ENCODE assay signal across 8 cellular contexts in the genomic region with DNA sequence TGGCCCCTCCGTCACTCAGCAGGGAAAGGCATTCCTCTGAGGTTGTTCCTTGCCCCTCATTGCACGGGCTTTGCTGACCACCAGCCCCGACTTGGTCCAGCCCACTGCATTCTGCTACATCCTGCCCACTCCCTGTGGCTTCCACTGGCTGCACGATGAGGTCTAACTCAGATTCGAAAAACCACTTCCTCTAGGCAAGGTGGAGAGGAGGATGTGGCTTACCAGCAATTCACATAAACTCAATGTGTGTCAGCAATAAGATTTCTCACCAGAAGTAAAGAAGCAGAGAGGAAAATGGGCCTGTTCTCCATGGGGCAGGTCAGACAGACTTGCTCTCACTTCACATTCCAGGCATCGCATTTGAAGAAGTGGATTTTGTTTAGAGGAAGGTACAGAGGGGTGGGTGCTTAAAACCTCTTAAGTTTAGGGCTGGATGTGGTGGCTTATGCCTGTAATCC. TPM values are rescaled to one million over a fixed set of nuclear protein-coding genes. Genes with fewer than 3 reads are reported as not detected.
DNase-seq lines count a peak whose midpoint lies in the region; ATAC-seq and TF ChIP-seq lines count a peak whose summit lies in the region.

No MANE protein-coding gene starts in this region.

- no peaks in the 10 kb centered on the region for H3K9me2 ChIP-seq in hepatocyte (replicated peaks; ENCODE audit: insufficient read depth)

- no peaks in the 10 kb centered on the region for H3K27me3 ChIP-seq in hepatocyte

- POLR2A ChIA-PET in RWPE1 (lab: Yijun Ruan, JAX; ENCODE audit: low non-redundant PET), result no interaction called here

- no peak overlapping the region for H3K4me3 ChIP-seq in hepatocyte

- H3K36me3 ChIP-seq in hepatocyte (replicated peaks; ENCODE audit: insufficient read depth, low read depth), result no peaks in the 10 kb centered on the region

- peak overlapping the region; percentile 68 for H3K4me3 Mint-ChIP-seq in central memory CD8-positive, alpha-beta T cell

- H3K4me1 ChIP-seq in hepatocyte (ENCODE audit: insufficient read depth), result no peaks in the 10 kb centered on the region

- H4K20me1 ChIP-seq in hepatocyte (ENCODE audit: insufficient read depth, poor library complexity, severe bottlenecking), result no peaks in the 10 kb centered on the region

- ATAC-seq in GM19025 (IDR thresholded peaks at IDR 0.05; ENCODE audit: low read depth, unreplicated experiment) (peak; percentile 43), HG03097 (IDR thresholded peaks at IDR 0.05; ENCODE audit: low FRiP score, unreplicated experiment) (peak; percentile 45)
- peak; percentile 61 for ATAC-seq in central memory CD8-positive, alpha-beta T cell (replicated peaks; ENCODE audit: extremely low read depth, poor library complexity, severe bottlenecking)

- CTCF ChIA-PET in RWPE1 (lab: Yijun Ruan, JAX), result interaction anchor here (0.6 kb wide), 1 partner anchor 57 kb away, joined by 3 read pairs; no protein-coding TSS in a partner anchor

- 92% methylated on average over 6 of the region's 6 CpGs for WGBS in hepatocyte (ENCODE audit: low lambda C conversion rate, missing lambda C conversion rate)

- no peaks in the 10 kb centered on the region for H3K9me3 Mint-ChIP-seq in central memory CD8-positive, alpha-beta T cell

- no peaks in the 10 kb centered on the region for H3K79me2 ChIP-seq in hepatocyte

- peaks cover 29% of the 10 kb centered on the region for H3K36me3 Mint-ChIP-seq in central memory CD8-positive, alpha-beta T cell (ENCODE audit: insufficient read depth)

- H3K27ac Mint-ChIP-seq in central memory CD8-positive, alpha-beta T cell (ENCODE audit: low read depth), result peak overlapping the region; percentile 98

- no peaks in the 10 kb centered on the region for H3K27me3 Mint-ChIP-seq in central memory CD8-positive, alpha-beta T cell

- DNase-seq in A172 (ENCODE audit: low spot score) (peak; percentile 78), SW480 (ENCODE audit: low spot score) (peak; percentile 58), RWPE1 (ENCODE audit: low spot score) (no peak), NCI-H1930 (lab: John Stamatoyannopoulos, UW) (no peak), hepatocyte (ENCODE audit: low spot score) (no peak)
- DNase-seq in central memory CD8-positive, alpha-beta T cell (ENCODE audit: low spot score in 2 of 2), result peak in 1 of 2 donors; percentile 75

- no peaks in the 10 kb centered on the region for H3K9me3 ChIP-seq in hepatocyte (ENCODE audit: low read depth)

- H3K4me1 Mint-ChIP-seq in central memory CD8-positive, alpha-beta T cell, result peaks cover 80% of the 10 kb centered on the region

- no peak overlapping the region for H3K4me2 ChIP-seq in hepatocyte

- TF ChIP-seq CTCF in RWPE1 (conservative IDR thresholded peaks at IDR 0.05; ENCODE audit: low read depth), result no peak
- no peak for TF ChIP-seq CTCF in hepatocyte (IDR thresholded peaks at IDR 0.05; ENCODE audit: poor library complexity)

- H3K27ac ChIP-seq in RWPE1, result no peak overlapping the region
- H3K27ac ChIP-seq in hepatocyte, result no peak overlapping the region

- H2AFZ ChIP-seq in hepatocyte, result no peak overlapping the region

RNA-seq across cellular contexts. Expression of a gene that starts 14.7 kb away (rescaled TPM):
- total RNA-seq in A172 (2014; rRNA removed; shearing (Covaris generic)), result 0.48 and 0.98 TPM in 2 replicates
- 0.20 and 0.44 TPM in 2 replicates for total RNA-seq in hepatocyte
- 0.42 TPM in 1 of 2 replicates, not detected in the other for polyA plus RNA-seq in hepatocyte

Comparison
In these comparisons a context has a peak if more than half of its experiments do, and no peak if none do; other contexts are left out.
1. DNase-seq: peak in A172 (single experiment) and SW480 (single experiment); none in RWPE1 (single experiment), NCI-H1930 (0 of 2) and hepatocyte (single experiment).
2. Peak in every context shown above with its lines, with median percentiles within 50 percentile points of each other: ATAC-seq.